ENCODE assay signal across 19 cellular contexts in the genomic region with DNA sequence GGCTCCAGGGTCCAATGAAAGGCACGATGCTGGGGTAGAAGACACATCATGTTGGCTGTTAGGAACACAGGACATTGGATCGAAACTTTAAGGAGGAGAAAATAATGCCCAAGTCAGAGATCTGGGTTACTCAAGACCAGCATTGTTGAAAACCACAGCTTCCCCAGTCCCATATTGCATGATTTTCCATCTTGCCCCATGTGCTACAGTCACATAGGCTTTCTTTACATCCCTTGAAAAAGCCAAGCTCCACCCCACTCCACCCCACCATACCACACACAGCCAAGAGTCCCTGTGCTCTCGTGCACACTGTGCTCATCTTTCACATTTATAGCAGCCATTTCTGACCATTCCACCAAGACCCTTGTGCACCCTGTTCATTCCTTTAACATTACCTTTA.
"Had no signal": no experiment of that assay in that cellular context is flagged by ENCODE, and none has a peak within 500 bp of the region (broad histone marks: within the 10 kb centered on the region; RNA-seq: fewer than 3 reads in every experiment).

No MANE protein-coding gene starts in this region.

- H3K27ac ChIP-seq: parathyroid adenoma, thoracic aorta, upper lobe of left lung, WERI-Rb-1 had no signal

- ATAC-seq: activated CD8-positive, alpha-beta T cell treated with anti-CD3 and anti-CD28 coated beads, Interleukin-2, amount 10 ng/mL, durations not matched to agents 7 days and 5 days; activated naive CD8-positive, alpha-beta T cell treated with anti-CD3 and anti-CD28 coated beads, Interleukin-2, amount 50 U/mL, for 24 hours; left colon; right cardiac atrium had no signal

- H3K27me3 ChIP-seq: upper lobe of left lung had no signal

- H3K4me3 ChIP-seq: thoracic aorta, upper lobe of left lung had no signal

- H3K9me3 ChIP-seq: thoracic aorta, upper lobe of left lung had no signal

- H3K9ac ChIP-seq: parathyroid adenoma had no signal

- H3K36me3 ChIP-seq: thoracic aorta, upper lobe of left lung, WERI-Rb-1 had no signal

- H3K79me2 ChIP-seq: parathyroid adenoma had no signal

- H2AFZ ChIP-seq: parathyroid adenoma had no signal

- DNase-seq: activated CD4-positive, alpha-beta T cell treated with anti-CD3 and anti-CD28 coated beads, Interleukin-2, amount 10 ng/mL, durations not matched to agents 7 days and 5 days; activated CD4-positive, CD25-positive, alpha-beta regulatory T cell treated with anti-CD3 and anti-CD28 coated beads, Interleukin-2, amount 50 U/mL, for 72 hours; activated CD8-positive, alpha-beta T cell treated with anti-CD3 and anti-CD28 coated beads, Interleukin-2, amount 10 ng/mL, durations not matched to agents 7 days and 5 days; activated gamma-delta T cell; activated naive CD4-positive, alpha-beta T cell treated with anti-CD3 and anti-CD28 coated beads, Interleukin-2, amount 50 U/mL, for 16 hours; activated naive CD8-positive, alpha-beta T cell treated with anti-CD3 and anti-CD28 coated beads, Interleukin-2, amount 50 U/mL, for 24 hours; foreskin fibroblast; left colon; naive B cell; nucleus accumbens; right cardiac atrium; stimulated activated CD4-positive, alpha-beta T cell treated with anti-CD3 and anti-CD28 coated beads, Interleukin-4, amount 100 ng/mL, for 24 hours; stimulated activated naive CD4-positive, alpha-beta T cell treated with Interleukin-2 at 50 U/mL for 16 hours; upper lobe of left lung; WERI-Rb-1 had no signal

- FAIRE-seq: endometrium, keratinocyte had no signal
